1 cellular context compared by ENCODE assay signal in genomic region chr12:95248604-95249355, GRCh38.
TF ChIP-seq lines count a peak whose summit lies in the region.

No MANE protein-coding gene starts in this region.

TF ChIP-seq in SK-N-SH, 30 proteins besides CTCF, POLR2A, EP300 and RAD21 (continued from another document):
- no peak for TF ChIP-seq REST (IDR thresholded peaks at IDR 0.05; ENCODE audit: low read depth, low read length)
- TF ChIP-seq, protein P1, sequence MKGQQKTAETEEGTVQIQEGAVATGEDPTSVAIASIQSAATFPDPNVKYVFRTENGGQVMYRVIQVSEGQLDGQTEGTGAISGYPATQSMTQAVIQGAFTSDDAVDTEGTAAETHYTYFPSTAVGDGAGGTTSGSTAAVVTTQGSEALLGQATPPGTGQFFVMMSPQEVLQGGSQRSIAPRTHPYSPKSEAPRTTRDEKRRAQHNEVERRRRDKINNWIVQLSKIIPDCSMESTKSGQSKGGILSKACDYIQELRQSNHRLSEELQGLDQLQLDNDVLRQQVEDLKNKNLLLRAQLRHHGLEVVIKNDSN (IDR thresholded peaks at IDR 0.05; ENCODE audit: borderline replicate concordance, low read depth): no peak
- TF ChIP-seq, protein P2, sequence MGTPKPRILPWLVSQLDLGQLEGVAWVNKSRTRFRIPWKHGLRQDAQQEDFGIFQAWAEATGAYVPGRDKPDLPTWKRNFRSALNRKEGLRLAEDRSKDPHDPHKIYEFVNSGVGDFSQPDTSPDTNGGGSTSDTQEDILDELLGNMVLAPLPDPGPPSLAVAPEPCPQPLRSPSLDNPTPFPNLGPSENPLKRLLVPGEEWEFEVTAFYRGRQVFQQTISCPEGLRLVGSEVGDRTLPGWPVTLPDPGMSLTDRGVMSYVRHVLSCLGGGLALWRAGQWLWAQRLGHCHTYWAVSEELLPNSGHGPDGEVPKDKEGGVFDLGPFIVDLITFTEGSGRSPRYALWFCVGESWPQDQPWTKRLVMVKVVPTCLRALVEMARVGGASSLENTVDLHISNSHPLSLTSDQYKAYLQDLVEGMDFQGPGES (IDR thresholded peaks at IDR 0.05; ENCODE audit: low read depth, low read length): no peak
- no peak for TF ChIP-seq MXI1 (IDR thresholded peaks at IDR 0.05; ENCODE audit: low read depth, low read length)
- no peak for TF ChIP-seq GABPA (IDR thresholded peaks at IDR 0.05; ENCODE audit: low read depth)
- peak; percentile 24; the same call in 1 of the 2 replicates for TF ChIP-seq FOSL2 (IDR thresholded peaks at IDR 0.05; ENCODE audit: borderline replicate concordance, low read depth)
- no peak for TF ChIP-seq RFX5 (IDR thresholded peaks at IDR 0.05; ENCODE audit: low read length)
- no peak for TF ChIP-seq FOXM1 (IDR thresholded peaks at IDR 0.05; ENCODE audit: low read depth)
- peak; percentile 57; the same call in 1 of the 2 replicates for TF ChIP-seq MAX (IDR thresholded peaks at IDR 0.05; ENCODE audit: low read depth)
- no peak for TF ChIP-seq GATA2 (CRISPR knock-in tag; IDR thresholded peaks at IDR 0.05)
- TF ChIP-seq TAF1 (IDR thresholded peaks at IDR 0.05; ENCODE audit: borderline replicate concordance, low read depth, low read length): no peak
- TF ChIP-seq, protein P3, sequence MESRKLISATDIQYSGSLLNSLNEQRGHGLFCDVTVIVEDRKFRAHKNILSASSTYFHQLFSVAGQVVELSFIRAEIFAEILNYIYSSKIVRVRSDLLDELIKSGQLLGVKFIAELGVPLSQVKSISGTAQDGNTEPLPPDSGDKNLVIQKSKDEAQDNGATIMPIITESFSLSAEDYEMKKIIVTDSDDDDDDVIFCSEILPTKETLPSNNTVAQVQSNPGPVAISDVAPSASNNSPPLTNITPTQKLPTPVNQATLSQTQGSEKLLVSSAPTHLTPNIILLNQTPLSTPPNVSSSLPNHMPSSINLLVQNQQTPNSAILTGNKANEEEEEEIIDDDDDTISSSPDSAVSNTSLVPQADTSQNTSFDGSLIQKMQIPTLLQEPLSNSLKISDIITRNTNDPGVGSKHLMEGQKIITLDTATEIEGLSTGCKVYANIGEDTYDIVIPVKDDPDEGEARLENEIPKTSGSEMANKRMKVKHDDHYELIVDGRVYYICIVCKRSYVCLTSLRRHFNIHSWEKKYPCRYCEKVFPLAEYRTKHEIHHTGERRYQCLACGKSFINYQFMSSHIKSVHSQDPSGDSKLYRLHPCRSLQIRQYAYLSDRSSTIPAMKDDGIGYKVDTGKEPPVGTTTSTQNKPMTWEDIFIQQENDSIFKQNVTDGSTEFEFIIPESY (IDR thresholded peaks at IDR 0.05; ENCODE audit: borderline replicate concordance, low read depth): no peak; the same call in 1 of the 2 replicates
- TF ChIP-seq SMC3 (IDR thresholded peaks at IDR 0.05; ENCODE audit: low read depth, low read length): no peak
- peak; percentile 78 for TF ChIP-seq NFIC (IDR thresholded peaks at IDR 0.05; ENCODE audit: borderline replicate concordance)
- TF ChIP-seq MEF2A (IDR thresholded peaks at IDR 0.05; ENCODE audit: borderline replicate concordance, low read depth): peak; percentile 83
- TF ChIP-seq RCOR1 (IDR thresholded peaks at IDR 0.05; ENCODE audit: low read length): peak; percentile 91
- TF ChIP-seq POLR2AphosphoS5 (IDR thresholded peaks at IDR 0.05; ENCODE audit: low read depth, low read length): peak; percentile 95
- TF ChIP-seq SIN3A (IDR thresholded peaks at IDR 0.05; ENCODE audit: borderline replicate concordance, low read depth, low read length): peak; percentile 81
- no peak for TF ChIP-seq USF2 (IDR thresholded peaks at IDR 0.05; ENCODE audit: borderline replicate concordance, low read depth, low read length)
- no peak for TF ChIP-seq EZH2phosphoT487 (IDR thresholded peaks at IDR 0.05; ENCODE audit: borderline replicate concordance, low read depth)
